11 cellular contexts compared by ENCODE assay signal in genomic region chr13:30431269-30431950, GRCh38. TPM values are rescaled to one million over a fixed set of nuclear protein-coding genes. Genes with fewer than 3 reads are reported as not detected.
DNase-seq lines count a peak whose midpoint lies in the region; ATAC-seq, FAIRE-seq and TF ChIP-seq lines count a peak whose summit lies in the region.
"Had no signal": no experiment of that assay in that cellular context is flagged by ENCODE, and none has a peak within 500 bp of the region (broad histone marks: within the 10 kb centered on the region; RNA-seq: fewer than 3 reads in every experiment).

No MANE protein-coding gene starts in this region.

- in situ Hi-C loops in GM12878 (cut with MboI), result no loop called here

- H3K4me3 ChIP-seq in GM12878 (peak overlapping the region; percentile 20; the same call in 1 of the 2 replicates), mucosa of descending colon (no peak overlapping the region)
- H3K4me3 ChIP-seq: upper lobe of left lung had no signal

- H3K27ac ChIP-seq in GM12878 (ENCODE audit: control insufficient read depth, insufficient read depth), result peak overlapping the region; percentile 56
- H3K27ac ChIP-seq: upper lobe of left lung had no signal

- no peaks in the 10 kb centered on the region for H3K27me3 Mint-ChIP-seq in activated CD8-positive, alpha-beta T cell treated with anti-CD3 and anti-CD28 coated beads for 36 hours
- peaks cover 4% of the 10 kb centered on the region for H3K27me3 Mint-ChIP-seq in activated CD8-positive, alpha-beta T cell treated with anti-CD3 and anti-CD28 coated beads, Interleukin-2, amount 10 ng/mL, durations not matched to agents 7 days and 5 days (ENCODE audit: low read depth)
- no peaks in the 10 kb centered on the region for H3K27me3 Mint-ChIP-seq in stimulated activated naive CD8-positive, alpha-beta T cell treated with anti-CD3 and anti-CD28 coated beads, Interleukin-15, amount 100 ng/mL, for 72 hours

- H3K27ac Mint-ChIP-seq in activated CD8-positive, alpha-beta T cell treated with anti-CD3 and anti-CD28 coated beads for 36 hours, result peak overlapping the region; percentile 47
- H3K27ac Mint-ChIP-seq in activated CD8-positive, alpha-beta T cell treated with anti-CD3 and anti-CD28 coated beads, Interleukin-2, amount 10 ng/mL, durations not matched to agents 7 days and 5 days, result no peak overlapping the region
- no peak overlapping the region for H3K27ac Mint-ChIP-seq in stimulated activated naive CD8-positive, alpha-beta T cell treated with anti-CD3 and anti-CD28 coated beads, Interleukin-15, amount 100 ng/mL, for 72 hours

- POLR2A ChIA-PET in activated CD8-positive, alpha-beta T cell treated with anti-CD3 and anti-CD28 coated beads for 36 hours (lab: Charles Lee), result interaction anchor here (0.8 to 2.9 kb wide), 5 partner anchors 26 to 584 kb away, joined by 3 to 6 read pairs (median 3); partner anchors contain the start of gene USPL1
- POLR2A ChIA-PET in activated CD8-positive, alpha-beta T cell treated with anti-CD3 and anti-CD28 coated beads, Interleukin-2, amount 10 ng/mL, durations not matched to agents 7 days and 5 days (lab: Charles Lee), result no interaction called here
- POLR2A ChIA-PET in GM12878 (lab: Charles Lee), result interaction anchor here (0.6 to 3.8 kb wide), 8 partner anchors 9 to 186 kb away, joined by 3 to 57 read pairs (median 4); partner anchors contain the start of gene UBE2L5

- H3K9me3 Mint-ChIP-seq in activated CD8-positive, alpha-beta T cell treated with anti-CD3 and anti-CD28 coated beads for 36 hours, result no peaks in the 10 kb centered on the region
- H3K9me3 Mint-ChIP-seq in activated CD8-positive, alpha-beta T cell treated with anti-CD3 and anti-CD28 coated beads, Interleukin-2, amount 10 ng/mL, durations not matched to agents 7 days and 5 days (ENCODE audit: insufficient read depth), result no peaks in the 10 kb centered on the region
- no peaks in the 10 kb centered on the region for H3K9me3 Mint-ChIP-seq in stimulated activated naive CD8-positive, alpha-beta T cell treated with anti-CD3 and anti-CD28 coated beads, Interleukin-15, amount 100 ng/mL, for 72 hours

- H3K36me3 Mint-ChIP-seq in activated CD8-positive, alpha-beta T cell treated with anti-CD3 and anti-CD28 coated beads for 36 hours (ENCODE audit: low read depth), result no peaks in the 10 kb centered on the region
- no peaks in the 10 kb centered on the region for H3K36me3 Mint-ChIP-seq in activated CD8-positive, alpha-beta T cell treated with anti-CD3 and anti-CD28 coated beads, Interleukin-2, amount 10 ng/mL, durations not matched to agents 7 days and 5 days (ENCODE audit: low read depth)

- H2AFZ ChIP-seq in GM12878 (ENCODE audit: control insufficient read depth, low read depth, low read length), result peak overlapping the region; percentile 75

- no peaks in the 10 kb centered on the region for H3K27me3 ChIP-seq in GM12878 (replicated peaks in 1 of 2; ENCODE audit: control insufficient read depth in 2 of 2, insufficient read depth in 2 of 2, low read length in 1 of 2)
- H3K27me3 ChIP-seq: upper lobe of left lung had no signal

- TF ChIP-seq POLR2A in GM12878 (IDR thresholded peaks at IDR 0.05; ENCODE audit: low read depth, low read length), result no peak

- intact Hi-C loops in activated CD8-positive, alpha-beta T cell treated with anti-CD3 and anti-CD28 coated beads for 36 hours (cut with micrococcal nuclease), result no loop called here
- intact Hi-C loops in GM12878 (cut with micrococcal nuclease; ENCODE audit: unreplicated experiment), result loop anchor here (5.0 kb wide), 1 partner anchor 124 kb away; the partner anchor contains the start of gene KATNAL1
- intact Hi-C loops in mucosa of descending colon (cut with DNase I, micrococcal nuclease), result no loop called here

- no peak for TF ChIP-seq CTCF in activated CD8-positive, alpha-beta T cell treated with anti-CD3 and anti-CD28 coated beads for 36 hours (IDR thresholded peaks at IDR 0.05)
- TF ChIP-seq CTCF in GM12878 (IDR thresholded peaks at IDR 0.05 in 2 of 3, conservative IDR thresholded peaks at IDR 0.05 in 1 of 3; ENCODE audit: control insufficient read depth in 2 of 3, extremely low read depth in 1 of 3, insufficient read depth in 1 of 3, low read depth in 3 of 3, low read length in 3 of 3) (no peak), mucosa of descending colon (IDR thresholded peaks at IDR 0.05) (no peak)

- no peak overlapping the region for H3K4me3 Mint-ChIP-seq in activated CD8-positive, alpha-beta T cell treated with anti-CD3 and anti-CD28 coated beads for 36 hours
- no peak overlapping the region for H3K4me3 Mint-ChIP-seq in activated CD8-positive, alpha-beta T cell treated with anti-CD3 and anti-CD28 coated beads, Interleukin-2, amount 10 ng/mL, durations not matched to agents 7 days and 5 days
- peak overlapping the region; percentile 24 to 85 for H3K4me3 Mint-ChIP-seq in stimulated activated naive CD8-positive, alpha-beta T cell treated with anti-CD3 and anti-CD28 coated beads, Interleukin-15, amount 100 ng/mL, for 72 hours

- H3K36me3 ChIP-seq in GM12878 (ENCODE audit: control insufficient read depth in 2 of 2, insufficient read depth in 2 of 2, low read length in 1 of 2) (no peaks in the 10 kb centered on the region), mucosa of descending colon (ENCODE audit: low read depth) (no peaks in the 10 kb centered on the region)
- H3K36me3 ChIP-seq: upper lobe of left lung had no signal

- no TSS peak for BruUV-seq in GM12878 (replicated peaks; lab: Mats Ljungman, UMichigan)

- CTCF ChIA-PET in activated CD8-positive, alpha-beta T cell treated with anti-CD3 and anti-CD28 coated beads for 36 hours (lab: Charles Lee), result interaction anchor here (1.1 to 1.2 kb wide), 3 partner anchors 24 to 613 kb away, joined by 3 to 5 read pairs (median 5); no protein-coding TSS in a partner anchor
- CTCF ChIA-PET in activated CD8-positive, alpha-beta T cell treated with anti-CD3 and anti-CD28 coated beads, Interleukin-2, amount 10 ng/mL, durations not matched to agents 7 days and 5 days (lab: Charles Lee), result interaction anchor here (1.2 to 3.0 kb wide), 3 partner anchors 57 to 317 kb away, joined by 3 to 10 read pairs (median 6); no protein-coding TSS in a partner anchor
- CTCF ChIA-PET in GM12878 (lab: Yijun Ruan, JAX), result interaction anchor here (0.8 to 5.0 kb wide), 3 partner anchors 12 to 299 kb away, joined by 3 to 61 read pairs (median 6); no protein-coding TSS in a partner anchor

- H3K79me2 ChIP-seq in GM12878 (ENCODE audit: control insufficient read depth, insufficient read depth, low read length), result no peaks in the 10 kb centered on the region

- peaks cover 29% of the 10 kb centered on the region for H3K4me1 Mint-ChIP-seq in activated CD8-positive, alpha-beta T cell treated with anti-CD3 and anti-CD28 coated beads for 36 hours (ENCODE audit: low read depth)
- peaks cover 33% of the 10 kb centered on the region for H3K4me1 Mint-ChIP-seq in activated CD8-positive, alpha-beta T cell treated with anti-CD3 and anti-CD28 coated beads, Interleukin-2, amount 10 ng/mL, durations not matched to agents 7 days and 5 days (ENCODE audit: low read depth)
- H3K4me1 Mint-ChIP-seq in stimulated activated naive CD8-positive, alpha-beta T cell treated with anti-CD3 and anti-CD28 coated beads, Interleukin-15, amount 100 ng/mL, for 72 hours, result peaks cover 29% of the 10 kb centered on the region

- ATAC-seq in activated CD8-positive, alpha-beta T cell treated with anti-CD3 and anti-CD28 coated beads for 36 hours, result no peak
- no peak for ATAC-seq in activated CD8-positive, alpha-beta T cell treated with anti-CD3 and anti-CD28 coated beads, Interleukin-2, amount 10 ng/mL, durations not matched to agents 7 days and 5 days
- ATAC-seq in HG03571 (IDR thresholded peaks at IDR 0.05; ENCODE audit: unreplicated experiment) (peak; percentile 44), GM12878 (peak; percentile 59), mucosa of descending colon (no peak)
- ATAC-seq in stimulated activated naive CD8-positive, alpha-beta T cell treated with anti-CD3 and anti-CD28 coated beads, Interleukin-15, amount 100 ng/mL, for 72 hours, result no peak

- H3K4me2 ChIP-seq in GM12878 (ENCODE audit: control insufficient read depth, insufficient read depth), result peak overlapping the region; percentile 85

- RAD21 ChIA-PET in GM12878 (lab: Charles Lee; ENCODE audit: unreplicated experiment), result interaction anchor here (0.6 to 4.2 kb wide), 13 partner anchors 9 to 262 kb away, joined by 3 to 89 read pairs (median 3); partner anchors contain the start of genes HMGB1 and UBE2L5

- TF ChIP-seq RAD21 in GM12878 (IDR thresholded peaks at IDR 0.05; ENCODE audit: insufficient read depth, low read depth, low read length), result no peak

- H3K9ac ChIP-seq in GM12878 (ENCODE audit: control insufficient read depth, insufficient read depth, low read length), result peak overlapping the region; percentile 32; the same call in 1 of the 2 replicates

- SMC1A ChIA-PET in GM12878 (lab: Charles Lee; ENCODE audit: uncharacterized antibody, unreplicated experiment), result interaction anchor here (0.6 to 5.1 kb wide), 22 partner anchors 9 to 299 kb away, joined by 3 to 155 read pairs (median 4); partner anchors contain the start of gene UBE2L5

- WGBS in GM12878 (ENCODE audit: insufficient coverage, insufficient replicate concordance, low lambda C conversion rate, missing lambda C conversion rate), result 14% methylated on average over 2 of the region's 2 CpGs

- FAIRE-seq in GM12878 (lab: Jason Lieb, UNC), result no peak

- H3K4me1 ChIP-seq in GM12878 (ENCODE audit: control insufficient read depth, insufficient read depth, low read length) (peaks cover 28% of the 10 kb centered on the region), mucosa of descending colon (ENCODE audit: low read depth) (no peaks in the 10 kb centered on the region)

- H3K9me3 ChIP-seq in GM12878 (replicated peaks; ENCODE audit: control insufficient read depth, insufficient read depth, low read length) (no peaks in the 10 kb centered on the region), mucosa of descending colon (no peaks in the 10 kb centered on the region)
- H3K9me3 ChIP-seq: upper lobe of left lung had no signal

- H4K20me1 ChIP-seq in GM12878 (ENCODE audit: control insufficient read depth, insufficient read depth), result no peaks in the 10 kb centered on the region

- DNase-seq in activated CD8-positive, alpha-beta T cell treated with anti-CD3 and anti-CD28 coated beads for 36 hours, result no peak
- DNase-seq in activated CD8-positive, alpha-beta T cell treated with anti-CD3 and anti-CD28 coated beads, Interleukin-2, amount 10 ng/mL, durations not matched to agents 7 days and 5 days, result no peak
- DNase-seq in GM12878 (ENCODE audit: low read depth, low spot score) (no peak), mucosa of descending colon (no peak), NCI-H446 treated with DMSO at 0.1 percent for 48 hours (lab: John Stamatoyannopoulos, UW) (no peak)
- DNase-seq in stimulated activated naive CD8-positive, alpha-beta T cell treated with anti-CD3 and anti-CD28 coated beads, Interleukin-15, amount 100 ng/mL, for 72 hours, result no peak
- DNase-seq in activated CD4-positive, alpha-beta T cell treated with anti-CD3 and anti-CD28 coated beads for 4 hours, result no peak
- DNase-seq: NCI-H748 treated with DMSO at 0.1 percent for 48 hours; stimulated activated CD4-positive, alpha-beta T cell treated with anti-CD3 and anti-CD28 coated beads, Interleukin-4, amount 100 ng/mL, for 1 hour; upper lobe of left lung had no signal

- no peak for TF ChIP-seq EP300 in GM12878 (IDR thresholded peaks at IDR 0.05; ENCODE audit: borderline replicate concordance in 1 of 2, control insufficient read depth in 1 of 2, low read depth in 2 of 2, low read length in 2 of 2)

RNA-seq across cellular contexts. Expression of gene UBE2L5, which starts 9.1 kb away (rescaled TPM):
- not detected for total RNA-seq in activated CD8-positive, alpha-beta T cell treated with anti-CD3 and anti-CD28 coated beads for 36 hours
- total RNA-seq in activated CD8-positive, alpha-beta T cell treated with anti-CD3 and anti-CD28 coated beads, Interleukin-2, amount 10 ng/mL, durations not matched to agents 7 days and 5 days, result not detected
- 0.78 TPM in 1 of 2 replicates, not detected in the other for total RNA-seq in GM12878 (2013; cell fraction: nucleolus; rRNA removed)
- 0.06 and 0.11 TPM in 2 replicates for total RNA-seq in GM12878 (2014; rRNA removed)
- total RNA-seq in GM12878 (2014; rRNA removed; fragmentation: Illumina TruSeq; extraction: Trizol), result not detected in 2 replicates
- total RNA-seq in GM12878 (2021), result not detected in 2 replicates
- 1.0 TPM for polyA plus RNA-seq in GM12878 (2011; ENCODE audit: low read depth)
- 0.22 and 0.32 TPM in 2 replicates for polyA plus RNA-seq in GM12878 (2011; rRNA removed)
- not detected in 2 replicates for polyA plus RNA-seq in GM12878 (2011; cell fraction: cytosol; rRNA removed)
- polyA plus RNA-seq in GM12878 (2011; cell fraction: nucleus; rRNA removed), result 0.13 TPM in 1 of 2 replicates, not detected in the other
- polyA plus RNA-seq in GM12878 (2012), result 0.13 and 0.34 TPM in 2 replicates
- polyA plus RNA-seq in GM12878 (2014; fragmentation: Illumina TruSeq; extraction: Trizol), result 0.29 TPM in 1 of 2 replicates, not detected in the other
- polyA plus RNA-seq in GM12878 (2014; fragmentation: Nextera tagmentation; extraction: Ambion mirVana), result under 1 TPM; 0.03 to 0.11 TPM
- 1.1 TPM in 1 of 2 replicates, not detected in the other for polyA plus RNA-seq in GM12878 (2014; rRNA removed)
- under 1 TPM; 0.17 to 0.21 TPM for polyA plus RNA-seq in GM12878 (2016; fragmentation: Nextera tagmentation; extraction: Ambion mirVana)
- polyA minus RNA-seq in GM12878 (2011; rRNA and poly(A)+ RNA removed), result not detected in 2 replicates
- polyA minus RNA-seq in GM12878 (2011; cell fraction: cytosol; rRNA and poly(A)+ RNA removed), result not detected in 2 replicates
- polyA minus RNA-seq in GM12878 (2011; cell fraction: nucleus; rRNA and poly(A)+ RNA removed), result not detected in 2 replicates
- total RNA-seq in mucosa of descending colon, result not detected
- total RNA-seq: upper lobe of left lung had no signal

RNA-seq across cellular contexts. Expression of gene HMGB1, which starts 34.3 kb away (rescaled TPM):
- total RNA-seq in activated CD8-positive, alpha-beta T cell treated with anti-CD3 and anti-CD28 coated beads for 36 hours, result 100 to 1,000 TPM; 666 to 676 TPM
- total RNA-seq in activated CD8-positive, alpha-beta T cell treated with anti-CD3 and anti-CD28 coated beads, Interleukin-2, amount 10 ng/mL, durations not matched to agents 7 days and 5 days, result 100 to 1,000 TPM; 650 to 662 TPM
- 204 and 210 TPM in 2 replicates for total RNA-seq in GM12878 (2013; cell fraction: nucleolus; rRNA removed)
- total RNA-seq in GM12878 (2014; rRNA removed) (550 and 625 TPM in 2 replicates), GM12878 (2014; rRNA removed; fragmentation: Illumina TruSeq; extraction: Trizol) (1,176 and 1,210 TPM in 2 replicates), GM12878 (2021) (573 and 591 TPM in 2 replicates), mucosa of descending colon (100 to 1,000 TPM; 178 to 303 (median 259) TPM)
- polyA plus RNA-seq in GM12878 (2011; ENCODE audit: low read depth), result 338 TPM
- polyA plus RNA-seq in GM12878 (2011; rRNA removed) (365 and 533 TPM in 2 replicates), GM12878 (2014; fragmentation: Illumina TruSeq; extraction: Trizol) (1,581 and 1,586 TPM in 2 replicates), GM12878 (2014; fragmentation: Nextera tagmentation; extraction: Ambion mirVana) (1,000 to 10,000 TPM; 2,416 to 2,529 TPM), GM12878 (2014; rRNA removed) (709 and 796 TPM in 2 replicates), GM12878 (2016; fragmentation: Nextera tagmentation; extraction: Ambion mirVana) (1,000 to 10,000 TPM; 1,596 to 1,698 TPM)
- polyA plus RNA-seq in GM12878 (2011; cell fraction: cytosol; rRNA removed), result 127 and 129 TPM in 2 replicates
- polyA plus RNA-seq in GM12878 (2011; cell fraction: nucleus; rRNA removed), result 131 and 184 TPM in 2 replicates
- 334 and 381 TPM in 2 replicates for polyA plus RNA-seq in GM12878 (2012)
- 59.0 and 68.5 TPM in 2 replicates for polyA minus RNA-seq in GM12878 (2011; rRNA and poly(A)+ RNA removed)
- 74.6 and 120 TPM in 2 replicates for polyA minus RNA-seq in GM12878 (2011; cell fraction: cytosol; rRNA and poly(A)+ RNA removed)
- 47.6 and 68.8 TPM in 2 replicates for polyA minus RNA-seq in GM12878 (2011; cell fraction: nucleus; rRNA and poly(A)+ RNA removed)

Comparison
In these comparisons a context has a peak if more than half of its experiments do, and no peak if none do; other contexts are left out.
1. ATAC-seq: peak in HG03571 (single experiment) and GM12878 (single experiment); none in activated CD8-positive, alpha-beta T cell treated with anti-CD3 and anti-CD28 coated beads for 36 hours (single experiment), activated CD8-positive, alpha-beta T cell treated with anti-CD3 and anti-CD28 coated beads, Interleukin-2, amount 10 ng/mL, durations not matched to agents 7 days and 5 days (single experiment), stimulated activated naive CD8-positive, alpha-beta T cell treated with anti-CD3 and anti-CD28 coated beads, Interleukin-15, amount 100 ng/mL, for 72 hours (single experiment) and mucosa of descending colon (single experiment).
2. H3K4me3 Mint-ChIP-seq: peak in stimulated activated naive CD8-positive, alpha-beta T cell treated with anti-CD3 and anti-CD28 coated beads, Interleukin-15, amount 100 ng/mL, for 72 hours (2 of 2); none in activated CD8-positive, alpha-beta T cell treated with anti-CD3 and anti-CD28 coated beads for 36 hours (single experiment) and activated CD8-positive, alpha-beta T cell treated with anti-CD3 and anti-CD28 coated beads, Interleukin-2, amount 10 ng/mL, durations not matched to agents 7 days and 5 days (single experiment).